ENCODE assay signal across 8 cellular contexts in genomic region chrX:119690921-119691716, GRCh38. TPM values are rescaled to one million over a fixed set of nuclear protein-coding genes. Genes with fewer than 3 reads are reported as not detected.
DNase-seq lines count a peak whose midpoint lies in the region; ATAC-seq, FAIRE-seq and TF ChIP-seq lines count a peak whose summit lies in the region.

No MANE protein-coding gene starts in this region.

- no peak overlapping the region for H3K9ac ChIP-seq in SK-N-MC (ENCODE audit: insufficient read length)

- peak; percentile 77 for FAIRE-seq in GM18507 (lab: Jason Lieb, UNC)

- peak overlapping the region; percentile 84 for H3K4me3 ChIP-seq in SK-N-MC
- no peak overlapping the region for H3K4me3 ChIP-seq in brain microvascular endothelial cell (ENCODE audit: low read depth, low read length)

- H3K27me3 Mint-ChIP-seq in osteocyte (ENCODE audit: unreplicated experiment) = no peaks in the 10 kb centered on the region

- H3K27ac Mint-ChIP-seq in osteocyte (ENCODE audit: unreplicated experiment) = peak overlapping the region; percentile 79

- H3K36me3 ChIP-seq in SK-N-MC (ENCODE audit: insufficient read depth, low read length) = no peaks in the 10 kb centered on the region
- no peaks in the 10 kb centered on the region for H3K36me3 ChIP-seq in brain microvascular endothelial cell (replicated peaks)

- in situ Hi-C loops in brain microvascular endothelial cell (cut with HindIII; ENCODE audit: low pct_ligation_motif_present, low sequenced_read_pairs) = no loop called here

- no peaks in the 10 kb centered on the region for H3K9me3 ChIP-seq in SK-N-MC (ENCODE audit: low read depth, low read length)

- no peak for DNase-seq in GM18507 (ENCODE audit: extremely low spot score, insufficient read length, low read depth)
- no peak for DNase-seq in SK-N-MC (ENCODE audit: low read depth, low spot score)
- DNase-seq in brain microvascular endothelial cell = peak; percentile 17
- no peak for DNase-seq in osteocyte (ENCODE audit: extremely low spot score, unreplicated experiment)
- no peak for DNase-seq in HK-2 (ENCODE audit: unreplicated experiment)
- DNase-seq in KG1 (lab: John Stamatoyannopoulos, UW) = no peak
- DNase-seq in NCI-H510A (lab: John Stamatoyannopoulos, UW) = no peak

- TF ChIP-seq CTCF in brain microvascular endothelial cell (IDR thresholded peaks at IDR 0.05; ENCODE audit: low read depth, low read length, missing control alignments) = no peak
- no peak for TF ChIP-seq CTCF in osteocyte (IDR thresholded peaks at IDR 0.05)

- no peaks in the 10 kb centered on the region for H3K27me3 ChIP-seq in brain microvascular endothelial cell (replicated peaks)

- H3K4me3 Mint-ChIP-seq in osteocyte (ENCODE audit: unreplicated experiment) = peak overlapping the region; percentile 93

- no peak for ATAC-seq in GM19023 (IDR thresholded peaks at IDR 0.05; ENCODE audit: unreplicated experiment)

- no peaks in the 10 kb centered on the region for H3K36me3 Mint-ChIP-seq in osteocyte (ENCODE audit: unreplicated experiment)

- H3K27ac ChIP-seq in SK-N-MC (no peak overlapping the region), brain microvascular endothelial cell (no peak overlapping the region)

- H3K9me3 Mint-ChIP-seq in osteocyte (ENCODE audit: unreplicated experiment) = no peaks in the 10 kb centered on the region

- peaks cover 29% of the 10 kb centered on the region for H3K4me1 Mint-ChIP-seq in osteocyte (ENCODE audit: unreplicated experiment)

RNA-seq across cellular contexts. Expression of gene SEPTIN6, which starts 1.8 kb away (rescaled TPM):
- 53.8 and 56.2 TPM in 2 replicates for total RNA-seq in osteocyte
